ENCODE assay signal across 7 cellular contexts in the genomic region with DNA sequence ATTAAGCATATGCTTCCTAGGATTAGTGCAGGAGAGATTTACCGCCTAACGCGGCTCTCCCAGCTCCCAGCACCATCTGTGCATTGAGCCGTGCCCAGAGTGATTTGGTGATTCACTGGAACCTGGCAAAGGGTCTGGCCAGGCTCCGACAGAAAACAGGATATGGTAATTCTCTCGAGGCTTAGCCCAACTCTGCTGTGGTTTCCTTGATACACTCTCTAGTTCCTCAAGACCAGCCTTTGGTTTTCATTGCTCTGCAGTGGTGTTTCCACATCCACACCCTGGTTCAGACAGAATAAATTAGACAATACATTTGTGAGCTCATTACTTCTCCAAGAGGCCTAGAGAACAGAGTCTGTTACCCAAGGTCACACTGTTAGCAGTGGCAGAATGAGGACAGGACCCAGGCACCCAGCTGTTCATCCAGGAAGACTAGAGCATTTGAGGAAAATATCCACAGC. TPM values are rescaled to one million over a fixed set of nuclear protein-coding genes. Genes with fewer than 3 reads are reported as not detected.
A peak's percentile ranks its signal among the peaks of the same experiment; 100 is the strongest.
DNase-seq lines count a peak whose midpoint lies in the region; ATAC-seq and TF ChIP-seq lines count a peak whose summit lies in the region.

No MANE protein-coding gene starts in this region.

- H3K9me3 Mint-ChIP-seq in WTC11 = peaks cover 3% of the 10 kb centered on the region

- H3K4me3 ChIP-seq in fibroblast of villous mesenchyme (ENCODE audit: low read depth, low read length) = no peak overlapping the region

- H3K27ac Mint-ChIP-seq in WTC11 = peak overlapping the region; percentile 57; the same call in 1 of the 2 replicates

- CTCF ChIA-PET in WTC11 (lab: Charles Lee) = interaction anchor here (1.0 kb wide), 1 partner anchor 44 kb away, joined by 3 read pairs; no protein-coding TSS in a partner anchor

- TF ChIP-seq CTCF in WTC11 (IDR thresholded peaks at IDR 0.05) = no peak
- no peak for TF ChIP-seq CTCF in fibroblast of villous mesenchyme (IDR thresholded peaks at IDR 0.05; ENCODE audit: insufficient read depth, low read depth, low read length)

- ATAC-seq in GM21528 (IDR thresholded peaks at IDR 0.05; ENCODE audit: low FRiP score, unreplicated experiment) (peak; percentile 55), WTC11 (peak; percentile 74)

- POLR2A ChIA-PET in WTC11 (lab: Charles Lee) = no interaction called here

- H3K36me3 Mint-ChIP-seq in WTC11 = no peaks in the 10 kb centered on the region

- peak; percentile 49 for DNase-seq in GM04504 (ENCODE audit: low read depth)
- DNase-seq in LHCN-M2 (ENCODE audit: low read depth) = peak; percentile 84
- no peak for DNase-seq in WTC11 (ENCODE audit: low spot score)
- DNase-seq in fibroblast of villous mesenchyme (ENCODE audit: low read depth) = peak; percentile 32
- DNase-seq in stimulated activated CD8-positive, alpha-beta memory T cell treated with anti-CD3 and anti-CD28 coated beads, Interleukin-7, amount 100 ng/mL, for 24 hours (ENCODE audit: low read depth) = peak; percentile 1
- no peak for DNase-seq in epidermal melanocyte (ENCODE audit: insufficient read length, low spot score)

- peaks cover 6% of the 10 kb centered on the region for H3K4me1 Mint-ChIP-seq in WTC11

- H3K27me3 Mint-ChIP-seq in WTC11 (ENCODE audit: low read depth) = no peaks in the 10 kb centered on the region; the same call in 1 of the 2 replicates

- no peak overlapping the region for H3K4me3 Mint-ChIP-seq in WTC11

TF ChIP-seq in WTC11, 78 proteins besides CTCF, POLR2A, EP300 and RAD21:
- no peak for TF ChIP-seq OVOL2 (CRISPR knock-in tag; IDR thresholded peaks at IDR 0.05; ENCODE audit: borderline replicate concordance)
- no peak for TF ChIP-seq NR2C2 (CRISPR knock-in tag; IDR thresholded peaks at IDR 0.05)
- no peak for TF ChIP-seq TEAD4 (CRISPR knock-in tag; IDR thresholded peaks at IDR 0.05)
- TF ChIP-seq FOXP1 (CRISPR knock-in tag; IDR thresholded peaks at IDR 0.05; ENCODE audit: borderline replicate concordance) = no peak
- TF ChIP-seq, protein P1, sequence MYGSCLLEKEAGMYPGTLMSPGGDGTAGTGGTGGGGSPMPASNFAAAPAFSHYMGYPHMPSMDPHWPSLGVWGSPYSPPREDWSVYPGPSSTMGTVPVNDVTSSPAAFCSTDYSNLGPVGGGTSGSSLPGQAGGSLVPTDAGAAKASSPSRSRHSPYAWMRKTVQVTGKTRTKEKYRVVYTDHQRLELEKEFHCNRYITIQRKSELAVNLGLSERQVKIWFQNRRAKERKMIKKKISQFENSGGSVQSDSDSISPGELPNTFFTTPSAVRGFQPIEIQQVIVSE (CRISPR knock-in tag; IDR thresholded peaks at IDR 0.05; ENCODE audit: borderline replicate concordance) = no peak
- TF ChIP-seq, protein P2, sequence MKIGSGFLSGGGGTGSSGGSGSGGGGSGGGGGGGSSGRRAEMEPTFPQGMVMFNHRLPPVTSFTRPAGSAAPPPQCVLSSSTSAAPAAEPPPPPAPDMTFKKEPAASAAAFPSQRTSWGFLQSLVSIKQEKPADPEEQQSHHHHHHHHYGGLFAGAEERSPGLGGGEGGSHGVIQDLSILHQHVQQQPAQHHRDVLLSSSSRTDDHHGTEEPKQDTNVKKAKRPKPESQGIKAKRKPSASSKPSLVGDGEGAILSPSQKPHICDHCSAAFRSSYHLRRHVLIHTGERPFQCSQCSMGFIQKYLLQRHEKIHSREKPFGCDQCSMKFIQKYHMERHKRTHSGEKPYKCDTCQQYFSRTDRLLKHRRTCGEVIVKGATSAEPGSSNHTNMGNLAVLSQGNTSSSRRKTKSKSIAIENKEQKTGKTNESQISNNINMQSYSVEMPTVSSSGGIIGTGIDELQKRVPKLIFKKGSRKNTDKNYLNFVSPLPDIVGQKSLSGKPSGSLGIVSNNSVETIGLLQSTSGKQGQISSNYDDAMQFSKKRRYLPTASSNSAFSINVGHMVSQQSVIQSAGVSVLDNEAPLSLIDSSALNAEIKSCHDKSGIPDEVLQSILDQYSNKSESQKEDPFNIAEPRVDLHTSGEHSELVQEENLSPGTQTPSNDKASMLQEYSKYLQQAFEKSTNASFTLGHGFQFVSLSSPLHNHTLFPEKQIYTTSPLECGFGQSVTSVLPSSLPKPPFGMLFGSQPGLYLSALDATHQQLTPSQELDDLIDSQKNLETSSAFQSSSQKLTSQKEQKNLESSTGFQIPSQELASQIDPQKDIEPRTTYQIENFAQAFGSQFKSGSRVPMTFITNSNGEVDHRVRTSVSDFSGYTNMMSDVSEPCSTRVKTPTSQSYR (CRISPR knock-in tag; IDR thresholded peaks at IDR 0.05) = no peak

RNA-seq across cellular contexts. Expression of a gene that starts 23.0 kb away (rescaled TPM):
- total RNA-seq in LHCN-M2 (2014; rRNA removed) (94.3 and 105 TPM in 2 replicates), WTC11 (2021) (104 to 105 TPM (median 105 TPM) in 3 replicates), fibroblast of villous mesenchyme (33.2 and 36.3 TPM in 2 replicates)
- 57.6 TPM for polyA plus RNA-seq in LHCN-M2 (2012)

Comparison
In these comparisons a context has a peak if more than half of its experiments do, and no peak if none do; other contexts are left out.
1. DNase-seq: peak in GM04504 (single experiment), LHCN-M2 (single experiment), fibroblast of villous mesenchyme (single experiment) and stimulated activated CD8-positive, alpha-beta memory T cell treated with anti-CD3 and anti-CD28 coated beads, Interleukin-7, amount 100 ng/mL, for 24 hours (single experiment); none in WTC11 (single experiment) and epidermal melanocyte (single experiment).